11 cellular contexts compared by ENCODE assay signal in the genomic region with DNA sequence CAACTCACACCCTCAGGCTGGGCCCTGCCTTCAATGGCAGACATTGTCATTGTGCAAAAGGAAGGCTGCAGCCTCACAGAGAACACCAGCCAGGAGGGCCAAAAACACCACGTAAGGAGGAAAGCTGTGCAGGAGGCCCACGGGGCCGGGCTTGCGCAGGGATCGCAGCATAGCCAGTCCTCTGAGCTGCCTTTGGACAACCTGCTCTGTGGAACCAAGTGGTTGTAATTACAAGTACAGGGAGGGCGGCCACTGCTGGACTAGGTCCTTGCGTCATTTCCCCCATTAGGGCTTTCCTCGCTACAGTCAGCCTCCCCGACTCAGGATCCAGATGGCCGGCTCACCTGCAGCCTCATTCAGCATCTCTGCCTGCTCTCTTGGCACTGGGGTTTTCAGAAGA.
DNase-seq lines count a peak whose midpoint lies in the region; ATAC-seq and TF ChIP-seq lines count a peak whose summit lies in the region.
"Had no signal": no experiment of that assay in that cellular context is flagged by ENCODE, and none has a peak within 500 bp of the region (broad histone marks: within the 10 kb centered on the region; RNA-seq: fewer than 3 reads in every experiment).

No MANE protein-coding gene starts in this region.

- H3K4me1 ChIP-seq in thyroid gland = peaks cover 68 to 88% of the 10 kb centered on the region in 2 donors
- H3K4me1 ChIP-seq in transverse colon = peaks cover 16 to 70% (median 21%) of the 10 kb centered on the region in 4 donors

- H3K36me3 Mint-ChIP-seq in activated naive CD4-positive, alpha-beta T cell treated with anti-CD3 and anti-CD28 coated beads, Interleukin-2, amount 50 U/mL, for 24 hours = peaks cover 15% of the 10 kb centered on the region
- H3K36me3 Mint-ChIP-seq in dendritic cell treated with granulocyte-macrophage colony-stimulating factor and Interleukin-4, amounts not matched to agents 40 ng/mL and 50 ng/mL, for 4 days (ENCODE audit: low read depth) = peaks cover 79% of the 10 kb centered on the region
- peaks cover 8 to 15% of the 10 kb centered on the region in 2 donors for H3K36me3 Mint-ChIP-seq in naive B cell

- no peaks in the 10 kb centered on the region for H3K9me3 Mint-ChIP-seq in activated naive CD4-positive, alpha-beta T cell treated with anti-CD3 and anti-CD28 coated beads, Interleukin-2, amount 50 U/mL, for 24 hours
- no peaks in the 10 kb centered on the region for H3K9me3 Mint-ChIP-seq in dendritic cell treated with granulocyte-macrophage colony-stimulating factor and Interleukin-4, amounts not matched to agents 40 ng/mL and 50 ng/mL, for 4 days
- H3K9me3 Mint-ChIP-seq in naive B cell = no peaks in the 10 kb centered on the region
- H3K9me3 Mint-ChIP-seq: stimulated activated naive CD8-positive, alpha-beta T cell treated with anti-CD3 and anti-CD28 coated beads, Interleukin-15, amount 100 ng/mL, for 72 hours had no signal

- no peak for DNase-seq in activated naive CD4-positive, alpha-beta T cell treated with Interleukin-2 at 50 U/mL for 16 hours
- no peak for DNase-seq in naive B cell
- peak; percentile 88 for DNase-seq in thyroid gland
- no peak for DNase-seq in transverse colon
- DNase-seq: aorta; NCI-H1105 treated with DMSO at 0.1 percent for 48 hours; stimulated activated naive CD8-positive, alpha-beta T cell treated with anti-CD3 and anti-CD28 coated beads, Interleukin-15, amount 100 ng/mL, for 72 hours had no signal

- peaks cover 87% of the 10 kb centered on the region for H3K4me1 Mint-ChIP-seq in activated naive CD4-positive, alpha-beta T cell treated with anti-CD3 and anti-CD28 coated beads, Interleukin-2, amount 50 U/mL, for 24 hours
- peaks cover 83% of the 10 kb centered on the region for H3K4me1 Mint-ChIP-seq in dendritic cell treated with granulocyte-macrophage colony-stimulating factor and Interleukin-4, amounts not matched to agents 40 ng/mL and 50 ng/mL, for 4 days (ENCODE audit: low read depth)
- H3K4me1 Mint-ChIP-seq in naive B cell = peaks cover 80 to 91% (median 90%) of the 10 kb centered on the region in 3 donors

- TF ChIP-seq POLR2A in thyroid gland (IDR thresholded peaks at IDR 0.05) = peak in 1 of 2 donors; percentile 71
- no peak for TF ChIP-seq POLR2A in transverse colon (IDR thresholded peaks at IDR 0.05)

- in situ Hi-C loops in transverse colon (cut with MboI; ENCODE audit: low pct_ligation_motif_present in 1 of 4, low pct_unique_long_range_greater_than_20kb in 1 of 4, low sequenced_read_pairs in 3 of 4) = no loop called here

- no peak for ATAC-seq in naive B cell (ENCODE audit: low read depth in 2 of 2)
- ATAC-seq in GM18517 (IDR thresholded peaks at IDR 0.05; ENCODE audit: unreplicated experiment) = no peak
- ATAC-seq in GM21576 (IDR thresholded peaks at IDR 0.05; ENCODE audit: unreplicated experiment) = no peak
- ATAC-seq: stimulated activated naive CD8-positive, alpha-beta T cell treated with anti-CD3 and anti-CD28 coated beads, Interleukin-15, amount 100 ng/mL, for 72 hours had no signal

- H3K4me3 Mint-ChIP-seq in activated naive CD4-positive, alpha-beta T cell treated with anti-CD3 and anti-CD28 coated beads, Interleukin-2, amount 50 U/mL, for 24 hours = no peak overlapping the region
- no peak overlapping the region for H3K4me3 Mint-ChIP-seq in dendritic cell treated with granulocyte-macrophage colony-stimulating factor and Interleukin-4, amounts not matched to agents 40 ng/mL and 50 ng/mL, for 4 days
- no peak overlapping the region for H3K4me3 Mint-ChIP-seq in naive B cell

- intact Hi-C loops in dendritic cell treated with granulocyte-macrophage colony-stimulating factor and Interleukin-4, amounts not matched to agents 40 ng/mL and 50 ng/mL, for 4 days (cut with micrococcal nuclease) = no loop called here
- intact Hi-C loops in thyroid gland (cut with DNase I) = no loop called here
- intact Hi-C loops in transverse colon (cut with DNase I; ENCODE audit: low total_unique reads) = no loop called here

- WGBS in thyroid gland, 2 donors = 14 to 46% methylated on average over 8 to 10 of the region's 10 CpGs
- 90% methylated on average over 10 of the region's 10 CpGs; no CpG with 5 or more reads in 1 of the 2 donors for whole genome bisulfite sequencing in transverse colon (ENCODE audit: low coverage in 1 of 2), 2 donors

- no peak for TF ChIP-seq EP300 in transverse colon (IDR thresholded peaks at IDR 0.05; ENCODE audit: low read depth)

- H3K9me3 ChIP-seq in thyroid gland = no peaks in the 10 kb centered on the region
- H3K9me3 ChIP-seq in transverse colon = no peaks in the 10 kb centered on the region

- H3K27me3 Mint-ChIP-seq in activated naive CD4-positive, alpha-beta T cell treated with anti-CD3 and anti-CD28 coated beads, Interleukin-2, amount 50 U/mL, for 24 hours = no peaks in the 10 kb centered on the region
- H3K27me3 Mint-ChIP-seq in dendritic cell treated with granulocyte-macrophage colony-stimulating factor and Interleukin-4, amounts not matched to agents 40 ng/mL and 50 ng/mL, for 4 days = no peaks in the 10 kb centered on the region
- H3K27me3 Mint-ChIP-seq in naive B cell = no peaks in the 10 kb centered on the region
- H3K27me3 Mint-ChIP-seq: stimulated activated naive CD8-positive, alpha-beta T cell treated with anti-CD3 and anti-CD28 coated beads, Interleukin-15, amount 100 ng/mL, for 72 hours had no signal

- H3K27me3 ChIP-seq in thyroid gland (no peaks in the 10 kb centered on the region), transverse colon (no peaks in the 10 kb centered on the region)

- TF ChIP-seq CTCF in thyroid gland (IDR thresholded peaks at IDR 0.05) (no peak), transverse colon (IDR thresholded peaks at IDR 0.05) (no peak)

- H3K36me3 ChIP-seq in thyroid gland (peaks cover 8 to 11% of the 10 kb centered on the region in 2 donors), transverse colon (peaks cover 0 to 12% (median 6%) of the 10 kb centered on the region in 4 donors)

- H3K27ac Mint-ChIP-seq in activated naive CD4-positive, alpha-beta T cell treated with anti-CD3 and anti-CD28 coated beads, Interleukin-2, amount 50 U/mL, for 24 hours = peak overlapping the region; percentile 35
- H3K27ac Mint-ChIP-seq in dendritic cell treated with granulocyte-macrophage colony-stimulating factor and Interleukin-4, amounts not matched to agents 40 ng/mL and 50 ng/mL, for 4 days = peak overlapping the region; percentile 76
- H3K27ac Mint-ChIP-seq in naive B cell = peak overlapping the region in 4 of 6 donors; percentile 7 to 96 (median 84)

- no peak overlapping the region for H3K4me3 ChIP-seq in thyroid gland (replicated peaks in 1 of 3)
- no peak overlapping the region for H3K4me3 ChIP-seq in transverse colon

- H3K27ac ChIP-seq in thyroid gland = peak overlapping the region; percentile 91 to 95 (median 95)
- H3K27ac ChIP-seq in transverse colon = no peak overlapping the region

Comparison
In these comparisons a context has a peak if more than half of its experiments do, and no peak if none do; other contexts are left out.
1. DNase-seq: peak in thyroid gland (2 of 2); none in activated naive CD4-positive, alpha-beta T cell treated with Interleukin-2 at 50 U/mL for 16 hours (single experiment), naive B cell (single experiment) and transverse colon (single experiment).
2. H3K27ac ChIP-seq: peak in thyroid gland (3 of 3); none in transverse colon (0 of 4).
3. Peak in every context shown above with its lines, with median percentiles within 50 percentile points of each other: H3K27ac Mint-ChIP-seq.